Comparison of ENCODE assay signal across 8 cellular contexts in the genomic region with DNA sequence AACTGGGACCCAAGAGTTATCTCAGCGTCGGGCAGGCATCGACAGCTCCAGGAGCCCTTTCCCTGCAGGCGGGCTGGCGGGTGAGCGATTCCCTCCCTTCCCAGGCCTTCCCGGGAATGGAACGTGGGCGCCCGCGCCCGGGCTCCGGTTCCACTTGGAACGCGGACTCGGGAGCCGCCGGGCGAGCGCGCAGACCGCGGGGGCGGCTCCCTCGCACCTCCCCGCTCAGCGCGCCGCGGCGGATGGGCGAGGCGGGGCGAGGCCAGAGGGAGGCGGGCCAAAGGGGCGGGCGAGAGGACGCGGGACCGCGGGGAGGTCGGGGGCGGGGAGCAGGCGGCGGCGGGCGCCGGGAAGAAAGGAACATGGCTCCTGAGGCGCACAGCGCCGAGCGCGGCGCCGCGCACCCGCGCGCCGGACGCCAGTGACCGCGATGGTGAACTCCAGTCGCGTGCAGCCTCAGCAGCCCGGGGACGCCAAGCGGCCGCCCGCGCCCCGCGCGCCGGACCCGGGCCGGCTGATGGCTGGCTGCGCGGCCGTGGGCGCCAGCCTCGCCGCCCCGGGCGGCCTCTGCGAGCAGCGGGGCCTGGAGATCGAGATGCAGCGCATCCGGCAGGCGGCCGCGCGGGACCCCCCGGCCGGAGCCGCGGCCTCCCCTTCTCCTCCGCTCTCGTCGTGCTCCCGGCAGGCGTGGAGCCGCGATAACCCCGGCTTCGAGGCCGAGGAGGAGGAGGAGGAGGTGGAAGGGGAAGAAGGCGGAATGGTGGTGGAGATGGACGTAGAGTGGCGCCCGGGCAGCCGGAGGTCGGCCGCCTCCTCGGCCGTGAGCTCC. TPM values are rescaled to one million over a fixed set of nuclear protein-coding genes. Genes with fewer than 3 reads are reported as not detected.
DNase-seq lines count a peak whose midpoint lies in the region; ATAC-seq and TF ChIP-seq lines count a peak whose summit lies in the region.

A gene (plus strand): TSS at position 332 of the 829 bp plus-strand sequence. CDS start 99 bp downstream, at position 431.

- peak in 1 of 2 donors; percentile 65 for TF ChIP-seq POLR2A in suprapubic skin (IDR thresholded peaks at IDR 0.05)

- peak; percentile 37 for DNase-seq in DMS79 treated with DMSO at 0.1 percent for 48 hours (lab: John Stamatoyannopoulos, UW)
- peak; percentile 60 for DNase-seq in HuH-7 (ENCODE audit: low spot score)
- DNase-seq in SK-MEL-5 (ENCODE audit: low read depth, low spot score): peak; percentile 67
- DNase-seq in activated naive CD4-positive, alpha-beta T cell treated with anti-CD3 and anti-CD28 coated beads for 36 hours: peak; percentile 81
- DNase-seq in germinal center (ENCODE audit: low spot score): peak; percentile 83
- DNase-seq in occipital lobe (lab: John Stamatoyannopoulos, UW): peak; percentile 83
- peak; percentile 87 for DNase-seq in suprapubic skin (ENCODE audit: low spot score in 2 of 2)

- no peaks in the 10 kb centered on the region for H3K9me3 ChIP-seq in suprapubic skin

- TF ChIP-seq CTCF in suprapubic skin (IDR thresholded peaks at IDR 0.05): no peak

- peak within 1 kb of the TSS; percentile 87 for H3K4me3 Mint-ChIP-seq in activated naive CD4-positive, alpha-beta T cell treated with anti-CD3 and anti-CD28 coated beads for 36 hours

- ATAC-seq in GM21515 (IDR thresholded peaks at IDR 0.05; ENCODE audit: unreplicated experiment): peak; percentile 88

- peaks cover 14% of the 10 kb centered on the region for H3K4me1 Mint-ChIP-seq in activated naive CD4-positive, alpha-beta T cell treated with anti-CD3 and anti-CD28 coated beads for 36 hours (ENCODE audit: low read depth)

- no peaks in the 10 kb centered on the region for H3K36me3 ChIP-seq in suprapubic skin

- H3K27me3 Mint-ChIP-seq in activated naive CD4-positive, alpha-beta T cell treated with anti-CD3 and anti-CD28 coated beads for 36 hours (ENCODE audit: low read depth): peaks cover 10% of the 10 kb centered on the region

- peak within 1 kb of the TSS; percentile 91 for H3K27ac ChIP-seq in suprapubic skin

- WGBS in suprapubic skin: under 1% methylated on average over 47 of the region's 117 CpGs

- H3K36me3 Mint-ChIP-seq in activated naive CD4-positive, alpha-beta T cell treated with anti-CD3 and anti-CD28 coated beads for 36 hours (ENCODE audit: low read depth): peaks cover 3% of the 10 kb centered on the region

- no peaks in the 10 kb centered on the region for H3K27me3 ChIP-seq in suprapubic skin

- no peaks in the 10 kb centered on the region for H3K9me3 Mint-ChIP-seq in activated naive CD4-positive, alpha-beta T cell treated with anti-CD3 and anti-CD28 coated beads for 36 hours

- no peak for TF ChIP-seq EP300 in suprapubic skin (IDR thresholded peaks at IDR 0.05)

- peak within 1 kb of the TSS; percentile 52 for H3K27ac Mint-ChIP-seq in activated naive CD4-positive, alpha-beta T cell treated with anti-CD3 and anti-CD28 coated beads for 36 hours

- in situ Hi-C loops in SK-MEL-5 (cut with HindIII; ENCODE audit: low pct_unique_long_range_greater_than_20kb, low sequenced_read_pairs): no loop called here

- CTCF ChIA-PET in activated naive CD4-positive, alpha-beta T cell treated with anti-CD3 and anti-CD28 coated beads for 36 hours (lab: Charles Lee): interaction anchor here (1.0 kb wide), 1 partner anchor 26 kb away, joined by 6 read pairs; no protein-coding TSS in a partner anchor

- peaks cover 40% of the 10 kb centered on the region for H3K4me1 ChIP-seq in suprapubic skin

- peak within 1 kb of the TSS; percentile 95 for H3K4me3 ChIP-seq in suprapubic skin

- intact Hi-C loops in activated naive CD4-positive, alpha-beta T cell treated with anti-CD3 and anti-CD28 coated beads for 36 hours (cut with micrococcal nuclease): loop anchor here (2.0 to 5.0 kb wide), 2 partner anchors 150 to 277 kb away; a partner anchor contains a TSS

RNA-seq across cellular contexts. Expression of the gene that starts here (rescaled TPM):
- total RNA-seq in SK-MEL-5 (2014; rRNA removed; shearing (Covaris generic)): 31.5 and 33.0 TPM in 2 replicates
- 19.1 and 24.9 TPM in 2 replicates for polyA plus RNA-seq in SK-MEL-5 (2015; cell fraction: cytosol; rRNA removed)
- polyA plus RNA-seq in SK-MEL-5 (2015; cell fraction: nucleus; rRNA removed): 51.1 and 54.5 TPM in 2 replicates
- total RNA-seq in activated naive CD4-positive, alpha-beta T cell treated with anti-CD3 and anti-CD28 coated beads for 36 hours: 1 to 10 TPM; 1.7 to 1.9 TPM
- 59.9 TPM for total RNA-seq in occipital lobe
- total RNA-seq in suprapubic skin: 10 to 100 TPM; 10.8 to 36.7 (median 18.2) TPM

Comparison
In these comparisons a context has a peak if more than half of its experiments do, and no peak if none do; other contexts are left out.
1. Peak in every context shown above with its lines: DNase-seq, ATAC-seq, H3K4me3 ChIP-seq and H3K27ac ChIP-seq.
2. RNA of the gene that starts here (total RNA-seq): 59.9 TPM in occipital lobe (single experiment), 31.5 to 33.0 TPM in SK-MEL-5 and 10.8 to 36.7 TPM in suprapubic skin; 1.7 to 1.9 TPM in activated naive CD4-positive, alpha-beta T cell treated with anti-CD3 and anti-CD28 coated beads for 36 hours; every median in the first group is over 4 times any median in the second.
3. DNase-seq: peak in every context shown above with its lines; median percentile 87 in suprapubic skin; 83 in germinal center; 83 in occipital lobe; 81 in activated naive CD4-positive, alpha-beta T cell treated with anti-CD3 and anti-CD28 coated beads for 36 hours; 67 in SK-MEL-5; 60 in HuH-7; 37 in DMS79 treated with DMSO at 0.1 percent for 48 hours.